8 cellular contexts compared by ENCODE assay signal in the genomic region with DNA sequence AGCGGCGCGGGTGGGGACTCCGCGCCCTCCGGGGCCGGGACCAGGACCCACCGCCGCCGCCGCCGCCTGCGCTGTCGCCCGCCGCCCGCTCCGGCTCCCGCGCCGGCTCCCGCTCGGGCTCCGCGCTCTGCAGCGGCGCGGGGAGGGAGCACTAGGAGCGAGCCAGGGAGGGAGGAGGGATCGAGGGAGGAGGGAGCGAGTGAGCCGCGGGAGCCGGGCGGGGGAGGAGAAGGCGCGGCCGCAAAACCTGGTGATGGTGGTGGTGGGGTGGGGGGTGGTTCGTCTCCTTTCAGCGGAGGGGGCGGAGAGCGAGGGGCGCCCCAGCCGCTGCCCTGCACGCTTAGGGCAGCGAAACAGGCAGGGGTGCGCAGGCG. TPM values are rescaled to one million over a fixed set of nuclear protein-coding genes. Genes with fewer than 3 reads are reported as not detected.
DNase-seq lines count a peak whose midpoint lies in the region; ATAC-seq and TF ChIP-seq lines count a peak whose summit lies in the region.

A gene with protein sequence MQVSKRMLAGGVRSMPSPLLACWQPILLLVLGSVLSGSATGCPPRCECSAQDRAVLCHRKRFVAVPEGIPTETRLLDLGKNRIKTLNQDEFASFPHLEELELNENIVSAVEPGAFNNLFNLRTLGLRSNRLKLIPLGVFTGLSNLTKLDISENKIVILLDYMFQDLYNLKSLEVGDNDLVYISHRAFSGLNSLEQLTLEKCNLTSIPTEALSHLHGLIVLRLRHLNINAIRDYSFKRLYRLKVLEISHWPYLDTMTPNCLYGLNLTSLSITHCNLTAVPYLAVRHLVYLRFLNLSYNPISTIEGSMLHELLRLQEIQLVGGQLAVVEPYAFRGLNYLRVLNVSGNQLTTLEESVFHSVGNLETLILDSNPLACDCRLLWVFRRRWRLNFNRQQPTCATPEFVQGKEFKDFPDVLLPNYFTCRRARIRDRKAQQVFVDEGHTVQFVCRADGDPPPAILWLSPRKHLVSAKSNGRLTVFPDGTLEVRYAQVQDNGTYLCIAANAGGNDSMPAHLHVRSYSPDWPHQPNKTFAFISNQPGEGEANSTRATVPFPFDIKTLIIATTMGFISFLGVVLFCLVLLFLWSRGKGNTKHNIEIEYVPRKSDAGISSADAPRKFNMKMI (minus strand): TSS at position 153 of the 374 bp plus-strand sequence. CDS start 597 bp downstream, outside the sequence.

- H3K4me3 ChIP-seq in GM12865 (ENCODE audit: low read depth, low read length) (peak within 1 kb of the TSS; percentile 17; the same call in 1 of the 2 replicates), foreskin fibroblast (ENCODE audit: low read depth in 1 of 2, low read length in 2 of 2) (peak within 1 kb of the TSS; percentile 36 to 48)

- peak; percentile 3; the same call in 2 of the 3 replicates for ATAC-seq in SK-N-SH treated with all-trans-retinoic acid at 6 μM for 48 hours
- ATAC-seq in HG03108 (IDR thresholded peaks at IDR 0.05; ENCODE audit: unreplicated experiment) = no peak
- ATAC-seq in HG03354 (IDR thresholded peaks at IDR 0.05; ENCODE audit: poor library complexity, severe bottlenecking, unreplicated experiment) = no peak
- no peak for ATAC-seq in HG02970 (IDR thresholded peaks at IDR 0.05; ENCODE audit: low FRiP score, unreplicated experiment)

- no peak for DNase-seq in GM12865 (ENCODE audit: low read depth)
- peak in 1 of 2 donors; percentile 34 for DNase-seq in foreskin fibroblast
- peak; percentile 51 for DNase-seq in occipital lobe (lab: John Stamatoyannopoulos, UW)
- DNase-seq in NCI-H1930 (lab: John Stamatoyannopoulos, UW) = no peak

- no peak for TF ChIP-seq CTCF in GM12865 (IDR thresholded peaks at IDR 0.05; ENCODE audit: insufficient read depth, low read depth, low read length, missing control alignments)
- TF ChIP-seq CTCF in foreskin fibroblast (IDR thresholded peaks at IDR 0.05; ENCODE audit: low read depth, low read length) = no peak

TF ChIP-seq in SK-N-SH treated with all-trans-retinoic acid at 6 μM for 48 hours, 23 proteins besides CTCF, POLR2A, EP300 and RAD21:
- TF ChIP-seq ZNF8 (CRISPR knock-in tag; IDR thresholded peaks at IDR 0.05) = no peak
- TF ChIP-seq ZNF70 (CRISPR knock-in tag; IDR thresholded peaks at IDR 0.05) = no peak
- no peak for TF ChIP-seq PPARA (CRISPR knock-in tag; IDR thresholded peaks at IDR 0.05; ENCODE audit: borderline replicate concordance)
- no peak for TF ChIP-seq SNAI2 (CRISPR knock-in tag; IDR thresholded peaks at IDR 0.05)
- TF ChIP-seq ZC3H10 (CRISPR knock-in tag; IDR thresholded peaks at IDR 0.05) = no peak
- TF ChIP-seq ARNTL (CRISPR knock-in tag; IDR thresholded peaks at IDR 0.05; ENCODE audit: borderline replicate concordance, low read depth) = no peak
- TF ChIP-seq, protein P1, sequence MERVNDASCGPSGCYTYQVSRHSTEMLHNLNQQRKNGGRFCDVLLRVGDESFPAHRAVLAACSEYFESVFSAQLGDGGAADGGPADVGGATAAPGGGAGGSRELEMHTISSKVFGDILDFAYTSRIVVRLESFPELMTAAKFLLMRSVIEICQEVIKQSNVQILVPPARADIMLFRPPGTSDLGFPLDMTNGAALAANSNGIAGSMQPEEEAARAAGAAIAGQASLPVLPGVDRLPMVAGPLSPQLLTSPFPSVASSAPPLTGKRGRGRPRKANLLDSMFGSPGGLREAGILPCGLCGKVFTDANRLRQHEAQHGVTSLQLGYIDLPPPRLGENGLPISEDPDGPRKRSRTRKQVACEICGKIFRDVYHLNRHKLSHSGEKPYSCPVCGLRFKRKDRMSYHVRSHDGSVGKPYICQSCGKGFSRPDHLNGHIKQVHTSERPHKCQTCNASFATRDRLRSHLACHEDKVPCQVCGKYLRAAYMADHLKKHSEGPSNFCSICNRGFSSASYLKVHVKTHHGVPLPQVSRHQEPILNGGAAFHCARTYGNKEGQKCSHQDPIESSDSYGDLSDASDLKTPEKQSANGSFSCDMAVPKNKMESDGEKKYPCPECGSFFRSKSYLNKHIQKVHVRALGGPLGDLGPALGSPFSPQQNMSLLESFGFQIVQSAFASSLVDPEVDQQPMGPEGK (CRISPR knock-in tag; IDR thresholded peaks at IDR 0.05; ENCODE audit: borderline replicate concordance) = no peak
- TF ChIP-seq TOX (CRISPR knock-in tag; IDR thresholded peaks at IDR 0.05; ENCODE audit: borderline replicate concordance) = no peak
- TF ChIP-seq ESRRG (CRISPR knock-in tag; IDR thresholded peaks at IDR 0.05) = no peak
- no peak for TF ChIP-seq CSDC2 (CRISPR knock-in tag; IDR thresholded peaks at IDR 0.05)
- TF ChIP-seq, protein P2, sequence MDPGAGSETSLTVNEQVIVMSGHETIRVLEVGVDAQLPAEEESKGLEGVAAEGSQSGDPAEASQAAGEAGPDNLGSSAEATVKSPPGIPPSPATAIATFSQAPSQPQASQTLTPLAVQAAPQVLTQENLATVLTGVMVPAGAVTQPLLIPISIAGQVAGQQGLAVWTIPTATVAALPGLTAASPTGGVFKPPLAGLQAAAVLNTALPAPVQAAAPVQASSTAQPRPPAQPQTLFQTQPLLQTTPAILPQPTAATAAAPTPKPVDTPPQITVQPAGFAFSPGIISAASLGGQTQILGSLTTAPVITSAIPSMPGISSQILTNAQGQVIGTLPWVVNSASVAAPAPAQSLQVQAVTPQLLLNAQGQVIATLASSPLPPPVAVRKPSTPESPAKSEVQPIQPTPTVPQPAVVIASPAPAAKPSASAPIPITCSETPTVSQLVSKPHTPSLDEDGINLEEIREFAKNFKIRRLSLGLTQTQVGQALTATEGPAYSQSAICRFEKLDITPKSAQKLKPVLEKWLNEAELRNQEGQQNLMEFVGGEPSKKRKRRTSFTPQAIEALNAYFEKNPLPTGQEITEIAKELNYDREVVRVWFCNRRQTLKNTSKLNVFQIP (CRISPR knock-in tag; IDR thresholded peaks at IDR 0.05; ENCODE audit: borderline replicate concordance, low read depth) = no peak
- no peak for TF ChIP-seq RARB (CRISPR knock-in tag; IDR thresholded peaks at IDR 0.05)
- TF ChIP-seq ZNF565 (CRISPR knock-in tag; conservative IDR thresholded peaks at IDR 0.05; ENCODE audit: low read depth) = no peak
- TF ChIP-seq GLIS3 (CRISPR knock-in tag; IDR thresholded peaks at IDR 0.05) = no peak
- no peak for TF ChIP-seq TCF4 (CRISPR knock-in tag; IDR thresholded peaks at IDR 0.05; ENCODE audit: borderline replicate concordance)
- TF ChIP-seq ZFP30 (CRISPR knock-in tag; IDR thresholded peaks at IDR 0.05) = no peak
- TF ChIP-seq, protein P3, sequence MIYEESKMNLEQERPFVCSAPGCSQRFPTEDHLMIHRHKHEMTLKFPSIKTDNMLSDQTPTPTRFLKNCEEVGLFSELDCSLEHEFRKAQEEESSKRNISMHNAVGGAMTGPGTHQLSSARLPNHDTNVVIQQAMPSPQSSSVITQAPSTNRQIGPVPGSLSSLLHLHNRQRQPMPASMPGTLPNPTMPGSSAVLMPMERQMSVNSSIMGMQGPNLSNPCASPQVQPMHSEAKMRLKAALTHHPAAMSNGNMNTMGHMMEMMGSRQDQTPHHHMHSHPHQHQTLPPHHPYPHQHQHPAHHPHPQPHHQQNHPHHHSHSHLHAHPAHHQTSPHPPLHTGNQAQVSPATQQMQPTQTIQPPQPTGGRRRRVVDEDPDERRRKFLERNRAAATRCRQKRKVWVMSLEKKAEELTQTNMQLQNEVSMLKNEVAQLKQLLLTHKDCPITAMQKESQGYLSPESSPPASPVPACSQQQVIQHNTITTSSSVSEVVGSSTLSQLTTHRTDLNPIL (CRISPR knock-in tag; IDR thresholded peaks at IDR 0.05; ENCODE audit: low read depth) = no peak

RNA-seq across cellular contexts. Expression of the gene that starts here (rescaled TPM):
- 45.7 TPM for total RNA-seq in occipital lobe
